Comparison of ENCODE assay signal across 11 cellular contexts in the genomic region with DNA sequence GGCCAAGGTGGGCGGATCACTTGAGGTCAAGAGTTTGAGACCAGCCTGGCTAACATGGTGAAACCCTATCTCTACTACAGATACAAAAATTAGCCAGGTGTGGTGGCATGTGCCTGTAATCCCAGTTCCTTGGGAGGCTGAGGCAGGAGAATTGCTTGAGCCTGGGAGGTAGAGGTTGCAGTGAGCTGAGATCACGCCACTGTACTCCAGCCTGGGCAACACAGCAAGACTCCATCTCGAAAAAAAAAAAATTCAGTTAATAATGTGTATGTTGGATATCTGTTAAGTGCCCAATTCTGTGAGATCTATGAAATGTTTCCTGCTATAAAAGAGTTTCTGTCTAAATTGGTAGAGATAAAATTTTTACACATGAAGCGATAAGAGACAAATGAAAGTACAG. TPM values are rescaled to one million over a fixed set of nuclear protein-coding genes. Genes with fewer than 3 reads are reported as not detected.
A peak's percentile ranks its signal among the peaks of the same experiment; 100 is the strongest.
DNase-seq lines count a peak whose midpoint lies in the region; ATAC-seq, FAIRE-seq and TF ChIP-seq lines count a peak whose summit lies in the region.
"Not testable (repeated sequence)": the region's sequence is repeated elsewhere in the genome, so short reads cannot be mapped to it uniquely, and the experiment has no call there.
"Had no signal": no experiment of that assay in that cellular context is flagged by ENCODE, and none has a peak within 500 bp of the region (broad histone marks: within the 10 kb centered on the region; RNA-seq: fewer than 3 reads in every experiment).

No MANE protein-coding gene starts in this region.

- intact Hi-C loops in A673 (cut with micrococcal nuclease; ENCODE audit: unreplicated experiment) = loop anchor here (5.0 kb wide), 3 partner anchors 35 to 300 kb away; a partner anchor contains a TSS
- intact Hi-C loops in K562 (cut with micrococcal nuclease); endothelial cell of umbilical vein (cut with micrococcal nuclease); HepG2 (cut with micrococcal nuclease; ENCODE audit: unreplicated experiment); spleen (cut with DNase I; ENCODE audit: low total_unique reads): not testable (repeated sequence)

- in situ Hi-C loops in K562 (cut with MboI); HepG2 (cut with HindIII; ENCODE audit: extremely low pct_ligation_motif_present, low pct_unique_long_range_greater_than_20kb): not testable (repeated sequence)

- BruUV-seq in A673 (replicated peaks; lab: Mats Ljungman, UMichigan); K562 (replicated peaks; lab: Mats Ljungman, UMichigan); endothelial cell of umbilical vein (replicated peaks; lab: Mats Ljungman, UMichigan); HepG2 (replicated peaks; lab: Mats Ljungman, UMichigan): not testable (repeated sequence)

- TF ChIP-seq EP300 in K562 (IDR thresholded peaks at IDR 0.05; ENCODE audit: low read length); HepG2 (IDR thresholded peaks at IDR 0.05; ENCODE audit: low read depth in 2 of 2, low read length in 2 of 2); HepG2 (CRISPR knock-in tag; IDR thresholded peaks at IDR 0.05; ENCODE audit: borderline replicate concordance): not testable (repeated sequence)

- not testable (repeated sequence) for H3K36me3 ChIP-seq in A673 (ENCODE audit: insufficient read depth, low read length, poor library complexity, severe bottlenecking); SK-N-MC (ENCODE audit: insufficient read depth, low read length); K562 (ENCODE audit: control insufficient read depth, insufficient read depth, low read length); endothelial cell of umbilical vein (ENCODE audit: control insufficient read depth in 2 of 2, extremely low read depth in 1 of 2, insufficient read depth in 2 of 2, low read length in 2 of 2); HepG2 (replicated peaks in 1 of 2; ENCODE audit: control insufficient read depth in 1 of 2, insufficient read depth in 2 of 2, low read length in 2 of 2); mesodermal cell (ENCODE audit: control insufficient read depth, insufficient read depth, low read length); spleen

- H3K9me1 ChIP-seq in K562 (ENCODE audit: control insufficient read depth, insufficient read depth, low read length); endothelial cell of umbilical vein (replicated peaks; ENCODE audit: control insufficient read depth, extremely low read depth, insufficient read depth, low read length): not testable (repeated sequence)

- peak overlapping the region; percentile 31 for H3K9ac ChIP-seq in SK-N-MC (ENCODE audit: insufficient read length)
- H3K9ac ChIP-seq in K562 (ENCODE audit: insufficient read depth in 1 of 2, low read depth in 2 of 2, low read length in 2 of 2); endothelial cell of umbilical vein (replicated peaks; ENCODE audit: extremely low read depth, insufficient read depth, low read length); HepG2 (ENCODE audit: insufficient read depth, low read depth, low read length): not testable (repeated sequence)

- not testable (repeated sequence) for H3K4me2 ChIP-seq in K562 (ENCODE audit: insufficient read depth, low read length); endothelial cell of umbilical vein (ENCODE audit: insufficient read depth, low read length); HepG2 (ENCODE audit: low read depth, low read length)

- H4K20me1 ChIP-seq in K562 (replicated peaks; ENCODE audit: control insufficient read depth, insufficient read depth, low read length); endothelial cell of umbilical vein (replicated peaks; ENCODE audit: control insufficient read depth, extremely low read depth, insufficient read depth, low read length); HepG2 (ENCODE audit: insufficient read depth, low read length): not testable (repeated sequence)

- H3K4me1 ChIP-seq in A673 (ENCODE audit: insufficient read depth, low read length, poor library complexity, severe bottlenecking) (peaks cover 77% of the 10 kb centered on the region), K562 (replicated peaks in 1 of 2; ENCODE audit: control insufficient read depth in 2 of 2, insufficient read depth in 2 of 2, low read length in 2 of 2) (peaks cover 4 to 15% of the 10 kb centered on the region in 2 experiments; a peak in 3 of 5 replicates), endothelial cell of umbilical vein (ENCODE audit: control insufficient read depth, extremely low read depth, insufficient read depth, low read length) (peaks cover 10% of the 10 kb centered on the region), HepG2 (ENCODE audit: insufficient read depth, low read length) (peaks cover 40% of the 10 kb centered on the region), mesodermal cell (ENCODE audit: control insufficient read depth, insufficient read depth, low read length, poor library complexity, severe bottlenecking) (peaks cover 44% of the 10 kb centered on the region)
- not testable (repeated sequence) for H3K4me1 ChIP-seq in spleen

- FAIRE-seq in K562 (lab: Jason Lieb, UNC); endothelial cell of umbilical vein (lab: Jason Lieb, UNC); HepG2 (lab: Jason Lieb, UNC): not testable (repeated sequence)

- not testable (repeated sequence) for H3K4me3 ChIP-seq in A673 (ENCODE audit: low read depth, low read length, poor library complexity, severe bottlenecking); K562; endothelial cell of umbilical vein (replicated peaks in 1 of 3; ENCODE audit: insufficient read depth in 1 of 3, low read depth in 1 of 3, low read length in 3 of 3); HepG2 (replicated peaks in 1 of 3; ENCODE audit: insufficient read depth in 1 of 3, low read depth in 2 of 3, low read length in 3 of 3); mesodermal cell (ENCODE audit: extremely low read depth, insufficient read depth, low read length, poor library complexity, severe bottlenecking); spleen
- H3K4me3 ChIP-seq in SK-N-MC = peak overlapping the region; percentile 44; the same call in 1 of the 2 replicates

- not testable (repeated sequence) for ATAC-seq in K562, HepG2

- dilution Hi-C loops in endothelial cell of umbilical vein (cut with MboI; ENCODE audit: extremely low pct_ligation_motif_present, low sequenced_read_pairs) = not testable (repeated sequence)

- not testable (repeated sequence) for TF ChIP-seq RAD21 in K562 (CRISPR knock-in tag; conservative IDR thresholded peaks at IDR 0.05 in 1 of 2, IDR thresholded peaks at IDR 0.05 in 1 of 2); HepG2 (CRISPR knock-in tag; IDR thresholded peaks at IDR 0.05)

- not testable (repeated sequence) for H2AFZ ChIP-seq in K562 (ENCODE audit: low read depth, low read length); HepG2 (ENCODE audit: low read length)
- H2AFZ ChIP-seq in endothelial cell of umbilical vein (ENCODE audit: low read depth, low read length) = peak overlapping the region; percentile 69

- POLR2A ChIA-PET in A673 (lab: Charles Lee; ENCODE audit: low non-redundant PET); K562 (lab: Yijun Ruan, JAX); endothelial cell of umbilical vein (lab: Charles Lee); HepG2 (lab: Yijun Ruan, JAX): not testable (repeated sequence)

- DNase-seq in A673 (ENCODE audit: low spot score); SK-N-MC (ENCODE audit: low read depth, low spot score); K562 (ENCODE audit: extremely low read depth in 1 of 4, low spot score in 3 of 4); endothelial cell of umbilical vein (ENCODE audit: low read depth, low spot score); HepG2 (ENCODE audit: low spot score); spleen: not testable (repeated sequence)

- not testable (repeated sequence) for H3K79me2 ChIP-seq in K562 (ENCODE audit: control insufficient read depth, insufficient read depth, low read length); endothelial cell of umbilical vein (ENCODE audit: control insufficient read depth, insufficient read depth, low read length); HepG2 (ENCODE audit: insufficient read depth, low read length)

- 91% methylated on average over 4 of the region's 4 CpGs for WGBS in K562 (ENCODE audit: insufficient coverage, low coverage, missing lambda C conversion rate)
- over 99% methylated on average over 4 of the region's 4 CpGs for WGBS in HepG2 (ENCODE audit: low lambda C conversion rate)
- WGBS in mesodermal cell (ENCODE audit: insufficient coverage in 2 of 2), 2 experiments = 92 to 100% methylated on average over 2 to 3 of the region's 4 CpGs
- 84 to 92% (median 90%) methylated on average over 4 of the region's 4 CpGs for WGBS in spleen, 5 donors

- CTCF ChIA-PET in A673 (lab: Charles Lee); K562 (lab: Yijun Ruan, JAX; ENCODE audit: low intra/inter-chr PET ratio); HepG2 (lab: Yijun Ruan, JAX; ENCODE audit: low intra/inter-chr PET ratio, low total read pairs): not testable (repeated sequence)
- CTCF ChIA-PET in endothelial cell of umbilical vein (lab: Charles Lee) = interaction anchor here (2.4 to 5.6 kb wide), 4 partner anchors 30 to 290 kb away, joined by 7 to 78 read pairs (median 50); a partner anchor contains a TSS

- H3K27me3 ChIP-seq in A673 (replicated peaks; ENCODE audit: insufficient read depth, low read depth, low read length, poor library complexity); K562 (ENCODE audit: control insufficient read depth in 2 of 2, insufficient read depth in 2 of 2, low read length in 2 of 2); endothelial cell of umbilical vein (ENCODE audit: control insufficient read depth in 2 of 2, insufficient read depth in 2 of 2, low read length in 2 of 2); HepG2 (ENCODE audit: control insufficient read depth in 1 of 2, insufficient read depth in 2 of 2, low read length in 2 of 2); spleen (replicated peaks in 1 of 7): not testable (repeated sequence)

- H3K27ac ChIP-seq in A673 (ENCODE audit: low read depth, low read length, poor library complexity, severe bottlenecking) (peak overlapping the region; percentile 88), SK-N-MC (peak overlapping the region; percentile 75), mesodermal cell (ENCODE audit: low read depth, low read length, severe bottlenecking) (peak overlapping the region; percentile 74), spleen (peak overlapping the region in 5 of 8 donors; percentile 23 to 59 (median 48))
- H3K27ac ChIP-seq in K562 (ENCODE audit: extremely low read depth, low read depth, low read length); endothelial cell of umbilical vein (ENCODE audit: insufficient read depth, low read depth, low read length); HepG2 (ENCODE audit: extremely low read length, insufficient read depth, low read length): not testable (repeated sequence)

- H3K9me3 ChIP-seq in A673 (ENCODE audit: low read depth, low read length, poor library complexity, severe bottlenecking); SK-N-MC (ENCODE audit: low read depth, low read length); K562 (replicated peaks; ENCODE audit: control insufficient read depth, insufficient read depth, low read depth, low read length); endothelial cell of umbilical vein (replicated peaks; ENCODE audit: control insufficient read depth, insufficient read depth, low read length); HepG2 (ENCODE audit: low read length); mesodermal cell (ENCODE audit: control insufficient read depth, low read length); spleen: not testable (repeated sequence)

- not testable (repeated sequence) for TF ChIP-seq CTCF in A673 (conservative IDR thresholded peaks at IDR 0.05; ENCODE audit: low read depth, low read length); K562 (IDR thresholded peaks at IDR 0.05 in 2 of 3, conservative IDR thresholded peaks at IDR 0.05 in 1 of 3; ENCODE audit: insufficient read depth in 2 of 3, low read depth in 1 of 3, low read length in 3 of 3); endothelial cell of umbilical vein (IDR thresholded peaks at IDR 0.05; ENCODE audit: extremely low read depth in 1 of 2, insufficient read depth in 1 of 2, low read depth in 1 of 2, low read length in 2 of 2); HepG2 (CRISPR knock-in tag; IDR thresholded peaks at IDR 0.05); spleen (IDR thresholded peaks at IDR 0.05 in 8 of 11, conservative IDR thresholded peaks at IDR 0.05 in 3 of 11)

- not testable (repeated sequence) for TF ChIP-seq POLR2A in K562 (conservative IDR thresholded peaks at IDR 0.05); endothelial cell of umbilical vein (IDR thresholded peaks at IDR 0.05; ENCODE audit: low read depth, low read length); HepG2 (IDR thresholded peaks at IDR 0.05; ENCODE audit: insufficient read depth in 1 of 2, low read depth in 2 of 2, low read length in 2 of 2); spleen (IDR thresholded peaks at IDR 0.05)

RNA-seq across cellular contexts. Expression of a gene that starts 37.1 kb away (rescaled TPM):
- total RNA-seq in A673 (2021) (82.7 and 89.1 TPM in 2 replicates), K562 (2014; rRNA removed) (5.0 and 5.7 TPM in 2 replicates), K562 (2014; rRNA removed; fragmentation: Illumina TruSeq; extraction: Trizol) (5.1 and 5.7 TPM in 2 replicates), K562 (2015; rRNA removed; fragmentation: Illumina TruSeq; extraction: Trizol) (7.6 and 7.9 TPM in 2 replicates), K562 (2021) (6.1 and 6.3 TPM in 2 replicates), endothelial cell of umbilical vein (109 and 112 TPM in 2 replicates), HepG2 (2016; rRNA removed; fragmentation: Illumina TruSeq; extraction: Trizol) (34.7 and 46.5 TPM in 2 replicates), spleen (10 to 100 TPM; 13.2 to 46.7 (median 36.1) TPM)
- 6.9 and 12.4 TPM in 2 replicates for total RNA-seq in K562 (2011; cell fraction: chromatin; rRNA removed; ENCODE audit: low replicate concordance)
- total RNA-seq in K562 (2011; cell fraction: nucleolus; rRNA removed) = 7.7 and 10.0 TPM in 2 replicates
- total RNA-seq in K562 (2011; cell fraction: nucleoplasm; rRNA removed) = 14.2 TPM in 2 replicates
- polyA plus RNA-seq in K562 (2011; rRNA removed) (6.2 and 7.3 TPM in 2 replicates), K562 (2014; fragmentation: Illumina TruSeq; extraction: Trizol) (5.1 and 6.2 TPM in 2 replicates), K562 (2014; fragmentation: Nextera tagmentation; extraction: Ambion mirVana) (1 to 10 TPM; 1.2 to 1.4 TPM), K562 (2014; rRNA removed) (5.8 and 6.7 TPM in 2 replicates), endothelial cell of umbilical vein (50.4 and 56.6 TPM in 2 replicates), HepG2 (2011; rRNA removed) (49.1 and 70.4 TPM in 2 replicates), spleen (1 to 10 TPM; 3.0 to 9.4 (median 5.0) TPM)
- 3.1 and 7.3 TPM in 2 replicates for polyA plus RNA-seq in K562 (2011; cell fraction: cytosol; rRNA removed)
- polyA plus RNA-seq in K562 (2011; cell fraction: nucleus; rRNA removed) = 3.9 and 5.8 TPM in 2 replicates
- 4.1 and 6.1 TPM in 2 replicates for polyA plus RNA-seq in K562 (2012)
- 6.9 and 7.1 TPM in 2 replicates for polyA minus RNA-seq in K562 (2011; rRNA and poly(A)+ RNA removed)
- 2.3 and 3.3 TPM in 2 replicates for polyA minus RNA-seq in K562 (2011; cell fraction: cytosol; rRNA and poly(A)+ RNA removed)
- 2.2 and 4.6 TPM in 2 replicates for polyA minus RNA-seq in K562 (2011; cell fraction: nucleus; rRNA and poly(A)+ RNA removed)
- polyA plus RNA-seq in endothelial cell of umbilical vein (2011; cell fraction: cytosol; rRNA removed) = 49.5 and 50.2 TPM in 2 replicates
- polyA plus RNA-seq in endothelial cell of umbilical vein (2011; cell fraction: nucleus; rRNA removed) = 65.8 and 87.7 TPM in 2 replicates
- 85.1 and 115 TPM in 2 replicates for polyA plus RNA-seq in endothelial cell of umbilical vein (2012)
- 141 and 152 TPM in 2 replicates for polyA minus RNA-seq in endothelial cell of umbilical vein
- 11.5 TPM for polyA minus RNA-seq in endothelial cell of umbilical vein (2011; cell fraction: cytosol; rRNA and poly(A)+ RNA removed)
- 58.9 and 89.5 TPM in 2 replicates for polyA minus RNA-seq in endothelial cell of umbilical vein (2011; cell fraction: nucleus; rRNA and poly(A)+ RNA removed)
- total RNA-seq in HepG2 (2016; cell fraction: cytosol; rRNA removed; fragmentation: Illumina TruSeq; extraction: Trizol; ENCODE audit: low read depth) = 3.4 and 3.7 TPM in 2 replicates
- 36.7 and 46.5 TPM in 2 replicates for total RNA-seq in HepG2 (2016; cell fraction: insoluble cytoplasmic fraction; rRNA removed; fragmentation: Illumina TruSeq; extraction: Trizol)
- total RNA-seq in HepG2 (2016; cell fraction: membrane; rRNA removed; fragmentation: Illumina TruSeq; extraction: Trizol) = 15.6 and 16.1 TPM in 2 replicates
- 57.2 and 60.7 TPM in 2 replicates for total RNA-seq in HepG2 (2016; cell fraction: nucleus; rRNA removed; fragmentation: Illumina TruSeq; extraction: Trizol)
- 41.6 and 43.4 TPM in 2 replicates for polyA plus RNA-seq in HepG2 (2011; cell fraction: cytosol; rRNA removed)
- polyA plus RNA-seq in HepG2 (2011; cell fraction: nucleus; rRNA removed) = 33.6 and 37.4 TPM in 2 replicates
- 22.8 and 29.0 TPM in 2 replicates for polyA plus RNA-seq in HepG2 (2012)
- 1.4 and 1.5 TPM in 2 replicates for polyA plus RNA-seq in HepG2 (2016; cell fraction: cytosol; fragmentation: Illumina TruSeq; extraction: Trizol; ENCODE audit: low read depth)
- 19.7 and 21.6 TPM in 2 replicates for polyA plus RNA-seq in HepG2 (2016; cell fraction: insoluble cytoplasmic fraction; fragmentation: Illumina TruSeq; extraction: Trizol; ENCODE audit: low read depth)
- polyA plus RNA-seq in HepG2 (2016; cell fraction: membrane; fragmentation: Illumina TruSeq; extraction: Trizol; ENCODE audit: low read depth) = 4.3 and 4.6 TPM in 2 replicates
- polyA plus RNA-seq in HepG2 (2016; cell fraction: nucleus; fragmentation: Illumina TruSeq; extraction: Trizol; ENCODE audit: insufficient read depth, low read depth) = 58.8 and 63.1 TPM in 2 replicates
- 16.6 and 151 TPM in 2 replicates for polyA minus RNA-seq in HepG2 (2011; rRNA and poly(A)+ RNA removed; ENCODE audit: low replicate concordance)
- 66.3 and 82.1 TPM in 2 replicates for polyA minus RNA-seq in HepG2 (2011; cell fraction: cytosol; rRNA and poly(A)+ RNA removed)
- 43.3 and 46.9 TPM in 2 replicates for polyA minus RNA-seq in HepG2 (2011; cell fraction: nucleus; rRNA and poly(A)+ RNA removed)
- polyA plus RNA-seq in mesodermal cell (2013, experiment 1 of 2) = 18.9 TPM
- 15.9 TPM for polyA plus RNA-seq in mesodermal cell (2013, experiment 2 of 2)
- total RNA-seq: CD4-positive, CD25-positive, alpha-beta regulatory T cell had no signal
- polyA plus RNA-seq: CD14-positive monocyte; CD4-positive, alpha-beta memory T cell; CD4-positive, CD25-positive, alpha-beta regulatory T cell; CD8-positive, alpha-beta memory T cell had no signal

RNA-seq across cellular contexts. Expression of a gene that starts 45.4 kb away (rescaled TPM):
- total RNA-seq in A673 (2021) = 70.3 and 86.7 TPM in 2 replicates
- total RNA-seq in K562 (2011; cell fraction: chromatin; rRNA removed; ENCODE audit: low replicate concordance) = 53.5 and 67.7 TPM in 2 replicates
- 29.0 and 34.1 TPM in 2 replicates for total RNA-seq in K562 (2011; cell fraction: nucleolus; rRNA removed)
- total RNA-seq in K562 (2011; cell fraction: nucleoplasm; rRNA removed) = 47.7 and 69.0 TPM in 2 replicates
- total RNA-seq in K562 (2014; rRNA removed) = 17.3 and 18.1 TPM in 2 replicates
- 50.4 and 76.4 TPM in 2 replicates for total RNA-seq in K562 (2014; rRNA removed; fragmentation: Illumina TruSeq; extraction: Trizol)
- total RNA-seq in K562 (2015; rRNA removed; fragmentation: Illumina TruSeq; extraction: Trizol) = 39.5 and 53.6 TPM in 2 replicates
- total RNA-seq in K562 (2021) = 41.4 and 49.4 TPM in 2 replicates
- polyA plus RNA-seq in K562 (2011; rRNA removed) = 36.4 and 45.1 TPM in 2 replicates
- 25.2 and 57.5 TPM in 2 replicates for polyA plus RNA-seq in K562 (2011; cell fraction: cytosol; rRNA removed)
- polyA plus RNA-seq in K562 (2011; cell fraction: nucleus; rRNA removed) = 42.6 and 53.1 TPM in 2 replicates
- 22.6 and 38.2 TPM in 2 replicates for polyA plus RNA-seq in K562 (2012)
- polyA plus RNA-seq in K562 (2014; fragmentation: Illumina TruSeq; extraction: Trizol) = 23.1 and 23.2 TPM in 2 replicates
- polyA plus RNA-seq in K562 (2014; fragmentation: Nextera tagmentation; extraction: Ambion mirVana) = 10 to 100 TPM; 24.0 to 24.9 TPM
- polyA plus RNA-seq in K562 (2014; rRNA removed) = 17.7 and 19.6 TPM in 2 replicates
- 59.9 and 79.4 TPM in 2 replicates for polyA minus RNA-seq in K562 (2011; rRNA and poly(A)+ RNA removed)
- 22.8 and 25.4 TPM in 2 replicates for polyA minus RNA-seq in K562 (2011; cell fraction: cytosol; rRNA and poly(A)+ RNA removed)
- 69.3 and 81.3 TPM in 2 replicates for polyA minus RNA-seq in K562 (2011; cell fraction: nucleus; rRNA and poly(A)+ RNA removed)
- total RNA-seq in endothelial cell of umbilical vein = 33.2 and 36.8 TPM in 2 replicates
- polyA plus RNA-seq in endothelial cell of umbilical vein = 12.3 and 17.9 TPM in 2 replicates
- polyA plus RNA-seq in endothelial cell of umbilical vein (2011; cell fraction: cytosol; rRNA removed) = 6.3 and 6.7 TPM in 2 replicates
- 13.5 and 15.9 TPM in 2 replicates for polyA plus RNA-seq in endothelial cell of umbilical vein (2011; cell fraction: nucleus; rRNA removed)
- 14.2 and 17.6 TPM in 2 replicates for polyA plus RNA-seq in endothelial cell of umbilical vein (2012)
- 41.4 and 48.1 TPM in 2 replicates for polyA minus RNA-seq in endothelial cell of umbilical vein
- 10.9 TPM for polyA minus RNA-seq in endothelial cell of umbilical vein (2011; cell fraction: cytosol; rRNA and poly(A)+ RNA removed)
- 56.2 and 65.8 TPM in 2 replicates for polyA minus RNA-seq in endothelial cell of umbilical vein (2011; cell fraction: nucleus; rRNA and poly(A)+ RNA removed)
- 88.9 and 137 TPM in 2 replicates for total RNA-seq in HepG2 (2016; rRNA removed; fragmentation: Illumina TruSeq; extraction: Trizol)
- 13.8 and 23.1 TPM in 2 replicates for total RNA-seq in HepG2 (2016; cell fraction: cytosol; rRNA removed; fragmentation: Illumina TruSeq; extraction: Trizol; ENCODE audit: low read depth)
- 89.3 and 110 TPM in 2 replicates for total RNA-seq in HepG2 (2016; cell fraction: insoluble cytoplasmic fraction; rRNA removed; fragmentation: Illumina TruSeq; extraction: Trizol)
- 53.8 and 64.4 TPM in 2 replicates for total RNA-seq in HepG2 (2016; cell fraction: membrane; rRNA removed; fragmentation: Illumina TruSeq; extraction: Trizol)
- 114 and 120 TPM in 2 replicates for total RNA-seq in HepG2 (2016; cell fraction: nucleus; rRNA removed; fragmentation: Illumina TruSeq; extraction: Trizol)
- polyA plus RNA-seq in HepG2 (2011; rRNA removed) = 29.8 and 36.6 TPM in 2 replicates
- polyA plus RNA-seq in HepG2 (2011; cell fraction: cytosol; rRNA removed) = 22.7 and 40.1 TPM in 2 replicates
- 31.7 and 48.3 TPM in 2 replicates for polyA plus RNA-seq in HepG2 (2011; cell fraction: nucleus; rRNA removed)
- 28.2 and 36.9 TPM in 2 replicates for polyA plus RNA-seq in HepG2 (2012)
- polyA plus RNA-seq in HepG2 (2016; cell fraction: cytosol; fragmentation: Illumina TruSeq; extraction: Trizol; ENCODE audit: low read depth) = 4.8 and 5.5 TPM in 2 replicates
- 68.6 and 71.6 TPM in 2 replicates for polyA plus RNA-seq in HepG2 (2016; cell fraction: insoluble cytoplasmic fraction; fragmentation: Illumina TruSeq; extraction: Trizol; ENCODE audit: low read depth)
- polyA plus RNA-seq in HepG2 (2016; cell fraction: membrane; fragmentation: Illumina TruSeq; extraction: Trizol; ENCODE audit: low read depth) = 17.9 and 19.7 TPM in 2 replicates
- 49.6 and 80.2 TPM in 2 replicates for polyA plus RNA-seq in HepG2 (2016; cell fraction: nucleus; fragmentation: Illumina TruSeq; extraction: Trizol; ENCODE audit: insufficient read depth, low read depth)
- polyA minus RNA-seq in HepG2 (2011; rRNA and poly(A)+ RNA removed; ENCODE audit: low replicate concordance) = 29.8 and 153 TPM in 2 replicates
- polyA minus RNA-seq in HepG2 (2011; cell fraction: cytosol; rRNA and poly(A)+ RNA removed) = 48.6 and 52.1 TPM in 2 replicates
- polyA minus RNA-seq in HepG2 (2011; cell fraction: nucleus; rRNA and poly(A)+ RNA removed) = 145 and 211 TPM in 2 replicates
- polyA plus RNA-seq in mesodermal cell (2013, experiment 1 of 2) = 49.2 TPM
- polyA plus RNA-seq in mesodermal cell (2013, experiment 2 of 2) = 58.8 TPM
- total RNA-seq in spleen = 10 to 100 TPM; 18.5 to 31.7 (median 22.9) TPM
- 1 to 10 TPM; 3.5 to 4.1 (median 3.6) TPM for polyA plus RNA-seq in spleen
